ENCODE assay signal across 9 cellular contexts in the genomic region with DNA sequence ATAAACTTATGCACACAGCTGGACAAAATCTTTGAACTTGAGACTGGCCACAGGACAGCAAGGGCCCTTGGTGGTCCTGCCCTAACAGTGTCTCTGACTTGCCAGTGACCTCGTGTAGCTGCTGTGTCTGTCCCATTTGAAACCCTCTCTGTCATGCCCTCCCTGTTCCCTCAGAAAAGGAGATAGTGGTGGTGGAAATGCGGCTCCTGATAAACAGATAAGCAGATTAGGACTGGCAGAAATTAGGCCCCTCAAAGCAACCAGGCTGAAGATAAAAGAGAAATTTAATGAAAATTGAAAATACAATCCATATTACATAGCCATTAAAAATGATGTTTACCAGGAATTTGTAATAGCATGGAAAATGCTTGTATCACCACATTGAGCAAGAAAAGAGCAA.
"Had no signal": no experiment of that assay in that cellular context is flagged by ENCODE, and none has a peak within 500 bp of the region (broad histone marks: within the 10 kb centered on the region; RNA-seq: fewer than 3 reads in every experiment).

No MANE protein-coding gene starts in this region.

- H3K4me1 ChIP-seq: HAP-1 had no signal

- H3K4me3 Mint-ChIP-seq: HFFc6, IgD-negative memory B cell had no signal

- H3K4me1 Mint-ChIP-seq: IgD-negative memory B cell had no signal

- H3K36me3 ChIP-seq: HAP-1 had no signal

- H3K9me3 Mint-ChIP-seq: HFFc6 had no signal

- H2AFZ ChIP-seq: GM23248 had no signal

- ATAC-seq: HCT116, HepG2 had no signal

- H3K9me3 ChIP-seq: HAP-1 had no signal

- H3K27ac Mint-ChIP-seq: HFFc6, IgD-negative memory B cell had no signal

- H3K9ac ChIP-seq: GM23248 had no signal

- H3K4me3 ChIP-seq: GM23248, HAP-1 had no signal

- DNase-seq: GM23248, GOT3, H7, HFFc6 had no signal

- H3K27ac ChIP-seq: GM23248, HL-60 had no signal

- H3K36me3 Mint-ChIP-seq: IgD-negative memory B cell had no signal
